Comparison of ENCODE assay signal across 16 cellular contexts in genomic region chr14:101500681-101501080, GRCh38.
"Had no signal": no experiment of that assay in that cellular context is flagged by ENCODE, and none has a peak within 500 bp of the region (broad histone marks: within the 10 kb centered on the region; RNA-seq: fewer than 3 reads in every experiment).

No MANE protein-coding gene starts in this region.

- H3K4me1 ChIP-seq: colonic mucosa, gastrocnemius medialis, heart right ventricle, upper lobe of left lung had no signal

- H3K9me3 ChIP-seq: colonic mucosa, gastrocnemius medialis had no signal

- H3K27ac ChIP-seq: colonic mucosa, gastrocnemius medialis, heart right ventricle, SK-N-MC, skin epidermis, upper lobe of left lung, WERI-Rb-1 had no signal

- H3K4me3 ChIP-seq: colonic mucosa, gastrocnemius medialis, heart right ventricle, SK-N-MC, skin epidermis, upper lobe of left lung had no signal

- H3K27me3 ChIP-seq: colonic mucosa, upper lobe of left lung had no signal

- ATAC-seq: activated CD8-positive, alpha-beta memory T cell treated with anti-CD3 and anti-CD28 coated beads, Interleukin-2, amount 10 ng/mL, durations not matched to agents 7 days and 5 days; esophagus mucosa; gastrocnemius medialis; heart right ventricle; naive thymus-derived CD8-positive, alpha-beta T cell had no signal

- H3K36me3 ChIP-seq: colonic mucosa, gastrocnemius medialis, heart right ventricle, upper lobe of left lung, WERI-Rb-1 had no signal

- DNase-seq: activated CD4-positive, alpha-beta memory T cell treated with anti-CD3 and anti-CD28 coated beads, Interleukin-2, amount 10 ng/mL, durations not matched to agents 7 days and 5 days; activated CD4-positive, alpha-beta T cell treated with anti-CD3 and anti-CD28 coated beads for 4 hours; activated CD8-positive, alpha-beta memory T cell treated with anti-CD3 and anti-CD28 coated beads, Interleukin-2, amount 10 ng/mL, durations not matched to agents 7 days and 5 days; central memory CD4-positive, alpha-beta T cell; colonic mucosa; gastrocnemius medialis; heart right ventricle; mesendoderm; stimulated activated CD4-positive, alpha-beta T cell treated with anti-CD3 and anti-CD28 coated beads, Interleukin-15, amount 100 ng/mL, for 24 hours; stimulated activated CD4-positive, alpha-beta T cell treated with anti-CD3 and anti-CD28 coated beads, Interleukin-2, amount 100 ng/mL, for 48 hours; WERI-Rb-1 had no signal
